9 cellular contexts compared by ENCODE assay signal in the genomic region with DNA sequence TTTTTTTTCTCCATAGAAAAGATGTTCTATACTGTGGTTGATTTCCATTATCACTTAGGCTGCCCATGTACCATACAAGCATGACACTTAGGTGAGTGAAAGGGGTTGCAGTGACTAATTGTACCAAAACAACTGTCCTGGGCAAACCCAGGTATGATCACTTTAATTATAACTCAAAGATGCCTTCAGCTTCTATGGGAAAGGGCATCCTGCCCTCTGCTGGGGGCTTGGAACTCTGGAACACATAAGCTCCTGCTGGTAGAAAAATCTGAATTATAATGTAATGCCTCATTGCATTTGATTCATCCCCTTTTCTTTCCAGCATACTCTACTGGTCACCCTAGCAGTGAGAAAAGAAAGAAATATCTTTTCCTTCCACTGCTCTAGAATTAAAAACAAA.
DNase-seq lines count a peak whose midpoint lies in the region; ATAC-seq and TF ChIP-seq lines count a peak whose summit lies in the region.
"Had no signal": no experiment of that assay in that cellular context is flagged by ENCODE, and none has a peak within 500 bp of the region (broad histone marks: within the 10 kb centered on the region; RNA-seq: fewer than 3 reads in every experiment).

No MANE protein-coding gene starts in this region.

- peaks cover 7 to 9% of the 10 kb centered on the region in 2 donors for H3K4me1 Mint-ChIP-seq in natural killer cell treated with Interleukin-12 subunit alpha and Interleukin-12 subunit beta and Interleukin-15 and Interleukin-18, amount 100 ng/mL, for 72 hours (ENCODE audit: low read depth in 2 of 2)

- no peak overlapping the region for H3K27ac Mint-ChIP-seq in natural killer cell treated with Interleukin-12 subunit alpha and Interleukin-12 subunit beta and Interleukin-15 and Interleukin-18, amount 100 ng/mL, for 72 hours
- H3K27ac Mint-ChIP-seq: CD8-positive, alpha-beta T cell had no signal

- no peaks in the 10 kb centered on the region for H3K27me3 ChIP-seq in adipocyte (replicated peaks; ENCODE audit: control insufficient read depth, insufficient read depth, low read length)

- peak; percentile 75 for TF ChIP-seq CTCF in LNCaP clone FGC (IDR thresholded peaks at IDR 0.05; ENCODE audit: control insufficient read depth, extremely low read depth, insufficient read depth)

- H3K4me3 Mint-ChIP-seq in natural killer cell treated with Interleukin-12 subunit alpha and Interleukin-12 subunit beta and Interleukin-15 and Interleukin-18, amount 100 ng/mL, for 72 hours = no peak overlapping the region
- H3K4me3 Mint-ChIP-seq: CD8-positive, alpha-beta T cell had no signal

- no peaks in the 10 kb centered on the region for H3K9me3 Mint-ChIP-seq in natural killer cell treated with Interleukin-12 subunit alpha and Interleukin-12 subunit beta and Interleukin-15 and Interleukin-18, amount 100 ng/mL, for 72 hours
- H3K9me3 Mint-ChIP-seq: CD8-positive, alpha-beta T cell had no signal

- no peaks in the 10 kb centered on the region for H3K9me3 ChIP-seq in adipocyte (ENCODE audit: control insufficient read depth, low read length)

- peaks cover 29% of the 10 kb centered on the region for H3K4me1 ChIP-seq in adipocyte (ENCODE audit: control insufficient read depth, insufficient read depth, low read length)

- ATAC-seq in left lobe of liver (peak; percentile 32), GM19455 (IDR thresholded peaks at IDR 0.05; ENCODE audit: unreplicated experiment) (no peak)
- no peak for ATAC-seq in natural killer cell treated with Interleukin-12 subunit alpha and Interleukin-12 subunit beta and Interleukin-15 and Interleukin-18, amount 100 ng/mL, for 72 hours
- ATAC-seq: CD8-positive, alpha-beta T cell had no signal

- no peaks in the 10 kb centered on the region for H3K36me3 ChIP-seq in adipocyte (ENCODE audit: control insufficient read depth, insufficient read depth, low read length, severe bottlenecking)

- no peaks in the 10 kb centered on the region for H3K27me3 Mint-ChIP-seq in natural killer cell treated with Interleukin-12 subunit alpha and Interleukin-12 subunit beta and Interleukin-15 and Interleukin-18, amount 100 ng/mL, for 72 hours

- no peaks in the 10 kb centered on the region for H3K36me3 Mint-ChIP-seq in natural killer cell treated with Interleukin-12 subunit alpha and Interleukin-12 subunit beta and Interleukin-15 and Interleukin-18, amount 100 ng/mL, for 72 hours
- H3K36me3 Mint-ChIP-seq: CD8-positive, alpha-beta T cell had no signal

- H3K9ac ChIP-seq in adipocyte (ENCODE audit: low read length) = no peak overlapping the region

- peak; percentile 16 for DNase-seq in NCI-H146 (lab: John Stamatoyannopoulos, UW)
- no peak for DNase-seq in NCI-H146 treated with DMSO at 0.1 percent for 48 hours (lab: John Stamatoyannopoulos, UW; ENCODE audit: unreplicated experiment)
- DNase-seq in LNCaP clone FGC (ENCODE audit: low read depth) = peak; percentile 30
- peak; percentile 63 for DNase-seq in adipocyte (ENCODE audit: low read depth)
- no peak for DNase-seq in left lobe of liver (ENCODE audit: low spot score)
- no peak for DNase-seq in NCI-H128 (lab: John Stamatoyannopoulos, UW; ENCODE audit: unreplicated experiment)
- no peak for DNase-seq in natural killer cell treated with Interleukin-12 subunit alpha and Interleukin-12 subunit beta and Interleukin-15 and Interleukin-18, amount 100 ng/mL, for 72 hours (ENCODE audit: low spot score)

- no peak overlapping the region for H3K4me3 ChIP-seq in LNCaP clone FGC (ENCODE audit: low read depth, low read length)
- H3K4me3 ChIP-seq in adipocyte (ENCODE audit: low read length) = no peak overlapping the region

Comparison
In these comparisons a context has a peak if more than half of its experiments do, and no peak if none do; other contexts are left out.
1. DNase-seq: peak in NCI-H146 (single experiment), LNCaP clone FGC (single experiment) and adipocyte (single experiment); none in NCI-H146 treated with DMSO at 0.1 percent for 48 hours (single experiment), left lobe of liver (single experiment), NCI-H128 (single experiment) and natural killer cell treated with Interleukin-12 subunit alpha and Interleukin-12 subunit beta and Interleukin-15 and Interleukin-18, amount 100 ng/mL, for 72 hours (single experiment).